ENCODE assay signal across 13 cellular contexts in the genomic region with DNA sequence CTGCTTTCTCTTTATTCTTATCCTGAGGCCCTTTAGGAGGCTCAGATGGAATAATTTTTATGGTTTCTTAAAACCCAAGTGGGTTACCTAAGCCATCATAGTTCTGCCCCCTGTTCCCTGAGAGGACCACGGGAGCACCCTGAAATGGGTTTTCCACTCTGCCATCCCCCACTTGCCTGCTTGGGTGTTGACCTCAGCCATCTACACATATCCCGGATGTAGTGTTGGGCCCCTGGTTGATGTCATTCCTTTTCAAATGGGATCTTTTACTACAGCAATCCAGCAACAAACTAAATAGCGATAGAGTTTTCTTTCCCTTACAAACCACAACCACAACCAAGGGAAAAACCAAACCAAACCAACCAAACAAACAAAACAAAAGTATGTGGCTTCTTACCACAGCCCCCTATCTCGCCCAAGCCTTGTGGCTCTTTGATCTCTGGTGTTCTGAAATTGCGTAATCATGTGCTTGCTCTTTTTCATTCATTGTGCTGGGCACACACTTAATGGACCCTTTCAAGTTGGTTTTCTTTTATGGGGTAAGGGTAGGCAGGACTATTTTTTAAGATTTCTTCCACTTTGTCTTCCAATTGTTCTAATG.
DNase-seq lines count a peak whose midpoint lies in the region; ATAC-seq and TF ChIP-seq lines count a peak whose summit lies in the region.
"Had no signal": no experiment of that assay in that cellular context is flagged by ENCODE, and none has a peak within 500 bp of the region (broad histone marks: within the 10 kb centered on the region; RNA-seq: fewer than 3 reads in every experiment).

No MANE protein-coding gene starts in this region.

- H3K9me3 ChIP-seq in right lobe of liver (no peaks in the 10 kb centered on the region), H9 (ENCODE audit: control insufficient read depth, low read depth, low read length) (no peaks in the 10 kb centered on the region)
- H3K9me3 ChIP-seq: colonic mucosa had no signal

- no peak overlapping the region for H4K5ac ChIP-seq in H9 (ENCODE audit: insufficient read length, low read depth, low read length)

- WGBS in right lobe of liver (ENCODE audit: insufficient coverage, low coverage, low lambda C conversion rate, missing lambda C conversion rate), result 37% methylated on average over 5 of the region's 5 CpGs
- WGBS in H9 (ENCODE audit: extremely low coverage, insufficient read length, low lambda C conversion rate), result no CpG with 5 or more reads among the region's 5 CpGs

- no peaks in the 10 kb centered on the region for H3K36me3 ChIP-seq in right lobe of liver
- H3K36me3 ChIP-seq: colonic mucosa had no signal

- H4K91ac ChIP-seq in H9 (ENCODE audit: insufficient read length, low read depth, low read length), result no peak overlapping the region

- H4K20me1 ChIP-seq in H9 (ENCODE audit: control insufficient read depth, insufficient read depth, insufficient read length), result no peaks in the 10 kb centered on the region

- H3K27me3 ChIP-seq in right lobe of liver, result no peaks in the 10 kb centered on the region
- H3K27me3 ChIP-seq in H9 (ENCODE audit: insufficient read depth, low read length), result no peaks in the 10 kb centered on the region
- H3K27me3 ChIP-seq: colonic mucosa, hepatocyte had no signal

- no peak overlapping the region for H3K4me2 ChIP-seq in H9 (ENCODE audit: insufficient read depth, insufficient read length, low read length)
- H3K4me2 ChIP-seq: hepatocyte had no signal

- no peak overlapping the region for H2BK5ac ChIP-seq in H9 (ENCODE audit: insufficient read length, low read length)

- no peak overlapping the region for H2AFZ ChIP-seq in H9 (ENCODE audit: low read length)
- H2AFZ ChIP-seq: hepatocyte had no signal

- H3K4me1 ChIP-seq in right lobe of liver (peaks cover 0 to 4% (median 0%) of the 10 kb centered on the region in 4 donors), H9 (ENCODE audit: insufficient read depth, low read length) (no peaks in the 10 kb centered on the region)
- H3K4me1 ChIP-seq: colonic mucosa had no signal

- H2BK15ac ChIP-seq in H9 (ENCODE audit: low read depth, low read length), result no peak overlapping the region

- no peak overlapping the region for H4K8ac ChIP-seq in H9 (replicated peaks; ENCODE audit: insufficient read length, low read depth, low read length)

- H3K23me2 ChIP-seq in H9 (ENCODE audit: insufficient read length, low read depth, low read length, poor library complexity, severe bottlenecking), result no peaks in the 10 kb centered on the region

- no peak overlapping the region for H3K4ac ChIP-seq in H9 (ENCODE audit: low read depth, low read length)

- H3K4me1 Mint-ChIP-seq in H9, result no peaks in the 10 kb centered on the region

- no peaks in the 10 kb centered on the region for H3K79me1 ChIP-seq in H9 (ENCODE audit: insufficient read depth, low read depth, low read length, poor library complexity, severe bottlenecking)

- H3T11ph ChIP-seq in H9 (ENCODE audit: low read length), result no peak overlapping the region

- TF ChIP-seq CTCF in right lobe of liver (IDR thresholded peaks at IDR 0.05) (no peak), H9 (conservative IDR thresholded peaks at IDR 0.05) (no peak)

- H3K18ac ChIP-seq in H9 (ENCODE audit: insufficient read length, low read depth, low read length), result no peak overlapping the region

- in situ Hi-C loops in KBM-7 (cut with MboI; ENCODE audit: low pct_unique_long_range_greater_than_20kb, low sequenced_read_pairs), result no loop called here
- in situ Hi-C loops in G401 (cut with HindIII; ENCODE audit: low sequenced_read_pairs), result no loop called here

- no peak overlapping the region for H2AK5ac ChIP-seq in H9 (ENCODE audit: insufficient read length, low read length)

- H3K14ac ChIP-seq in H9 (ENCODE audit: insufficient read depth, low read length), result no peak overlapping the region

- H3K9ac ChIP-seq in H9 (ENCODE audit: extremely low read depth, insufficient read length, low read length), result no peak overlapping the region

- no peak overlapping the region for H3K27ac ChIP-seq in right lobe of liver
- H3K27ac ChIP-seq in H9 (ENCODE audit: insufficient read length, low read depth, low read length), result no peak overlapping the region
- H3K27ac ChIP-seq: colonic mucosa, hepatocyte had no signal

- H2BK120ac ChIP-seq in H9 (ENCODE audit: low read depth, low read length, poor library complexity, severe bottlenecking), result no peak overlapping the region

- peak overlapping the region in 1 of 3 experiments; percentile 88; a peak in 1 of 7 replicates for H3K27ac Mint-ChIP-seq in H9

- intact Hi-C loops in right lobe of liver (cut with DNase I) (no loop called here), left colon (cut with DNase I, micrococcal nuclease) (no loop called here)

- no peak for TF ChIP-seq POLR2A in right lobe of liver (IDR thresholded peaks at IDR 0.05)

- no peaks in the 10 kb centered on the region; the same call in 1 of the 2 replicates for H3K27me3 Mint-ChIP-seq in H9 (ENCODE audit: low read depth)

- H3K4me3 ChIP-seq in right lobe of liver, result no peak overlapping the region
- H3K4me3 ChIP-seq: colonic mucosa, hepatocyte had no signal

- DNase-seq in EH (ENCODE audit: low read depth), result peak; percentile 64
- DNase-seq in KBM-7, result peak; percentile 62
- peak; percentile 4 for DNase-seq in amniotic epithelial cell (ENCODE audit: low read depth)
- no peak for DNase-seq in right lobe of liver
- no peak for DNase-seq in left colon
- no peak for DNase-seq in H9
- DNase-seq in G401 (ENCODE audit: low spot score), result no peak
- DNase-seq: colonic mucosa, DMS79, NCI-H1105, NCI-H82, SW 1271 had no signal

- no peak overlapping the region for H3K4me3 Mint-ChIP-seq in H9

- H3K36me3 Mint-ChIP-seq in H9 (ENCODE audit: insufficient read depth in 1 of 3, low read depth in 3 of 3), result no peaks in the 10 kb centered on the region

- H3K23ac ChIP-seq in H9 (ENCODE audit: insufficient read length, low read depth, low read length), result no peak overlapping the region

- H3K56ac ChIP-seq in H9 (ENCODE audit: insufficient read length, low read depth, low read length), result no peak overlapping the region

- H2BK20ac ChIP-seq in H9 (ENCODE audit: low read depth, low read length, poor library complexity, severe bottlenecking), result no peak overlapping the region

- no peaks in the 10 kb centered on the region for H3K79me2 ChIP-seq in H9 (ENCODE audit: insufficient read depth, low read length)
- H3K79me2 ChIP-seq: hepatocyte had no signal

- H3K9me3 Mint-ChIP-seq in H9, result no peaks in the 10 kb centered on the region

- peak; percentile 32 to 57 (median 43) for ATAC-seq in right lobe of liver
- ATAC-seq in left colon, result no peak

- H2BK12ac ChIP-seq in H9 (ENCODE audit: insufficient read length, low read depth, low read length), result no peak overlapping the region

Comparison
In these comparisons a context has a peak if more than half of its experiments do, and no peak if none do; other contexts are left out.
1. DNase-seq: peak in EH (single experiment), KBM-7 (single experiment) and amniotic epithelial cell (single experiment); none in right lobe of liver (0 of 3), left colon (0 of 2), H9 (single experiment) and G401 (single experiment).